In genomic region chr5:74617203-74617602, GRCh38 we compare ENCODE assay signal across 29 cellular contexts.
"Had no signal": no experiment of that assay in that cellular context is flagged by ENCODE, and none has a peak within 500 bp of the region (broad histone marks: within the 10 kb centered on the region; RNA-seq: fewer than 3 reads in every experiment).

No MANE protein-coding gene starts in this region.

- H3K4me3 Mint-ChIP-seq: activated CD4-positive, alpha-beta memory T cell treated with anti-CD3 and anti-CD28 coated beads for 36 hours; activated CD4-positive, alpha-beta T cell treated with anti-CD3 and anti-CD28 coated beads, Interleukin-2, amount 10 ng/mL, durations not matched to agents 7 days and 5 days; activated naive CD4-positive, alpha-beta T cell treated with anti-CD3 and anti-CD28 coated beads for 36 hours; activated naive CD8-positive, alpha-beta T cell; activated T-helper 17 cell treated with anti-CD3 and anti-CD28 coated beads, Interleukin-2, amount 50 U/mL, for 72 hours; T-helper 1 cell treated with Interleukin-12 subunit alpha and Interleukin-12 subunit beta and Interleukin-4 antibody, amounts not matched to agents 30 μg/mL and 1 μg/mL, for 36 hours; WTC11 had no signal

- H3K27ac Mint-ChIP-seq: activated CD4-positive, alpha-beta memory T cell treated with anti-CD3 and anti-CD28 coated beads for 36 hours; activated CD4-positive, alpha-beta T cell treated with anti-CD3 and anti-CD28 coated beads, Interleukin-2, amount 10 ng/mL, durations not matched to agents 7 days and 5 days; activated naive CD4-positive, alpha-beta T cell treated with anti-CD3 and anti-CD28 coated beads for 36 hours; activated naive CD8-positive, alpha-beta T cell; activated T-helper 17 cell treated with anti-CD3 and anti-CD28 coated beads, Interleukin-2, amount 50 U/mL, for 72 hours; T-helper 1 cell treated with Interleukin-12 subunit alpha and Interleukin-12 subunit beta and Interleukin-4 antibody, amounts not matched to agents 30 μg/mL and 1 μg/mL, for 36 hours; WTC11 had no signal

- H3K4me3 ChIP-seq: cardiac muscle cell, K562, SJCRH30 had no signal

- ATAC-seq: activated T-helper 17 cell treated with anti-CD3 and anti-CD28 coated beads, Interleukin-2, amount 50 U/mL, for 72 hours; Panc1 had no signal

- H3K27ac ChIP-seq: brain microvascular endothelial cell, cardiac muscle cell, RWPE1, SJCRH30 had no signal

- H3K4me1 Mint-ChIP-seq: activated CD4-positive, alpha-beta T cell treated with anti-CD3 and anti-CD28 coated beads, Interleukin-2, amount 10 ng/mL, durations not matched to agents 7 days and 5 days had no signal

- H3K9me3 Mint-ChIP-seq: activated CD4-positive, alpha-beta memory T cell treated with anti-CD3 and anti-CD28 coated beads for 36 hours; activated CD4-positive, alpha-beta T cell treated with anti-CD3 and anti-CD28 coated beads, Interleukin-2, amount 10 ng/mL, durations not matched to agents 7 days and 5 days; activated naive CD4-positive, alpha-beta T cell treated with anti-CD3 and anti-CD28 coated beads for 36 hours; activated T-helper 17 cell treated with anti-CD3 and anti-CD28 coated beads, Interleukin-2, amount 50 U/mL, for 72 hours; T-helper 1 cell treated with Interleukin-12 subunit alpha and Interleukin-12 subunit beta and Interleukin-4 antibody, amounts not matched to agents 30 μg/mL and 1 μg/mL, for 36 hours; WTC11 had no signal

- H3K4me1 ChIP-seq: SJCRH30 had no signal

- H3K4me2 ChIP-seq: SK-N-SH had no signal

- H3K9ac ChIP-seq: SK-N-SH had no signal

- H3K36me3 ChIP-seq: brain microvascular endothelial cell, cardiac muscle cell, SJCRH30 had no signal

- H3K9me3 ChIP-seq: SJCRH30, SK-N-SH had no signal

- H3K36me3 Mint-ChIP-seq: activated CD4-positive, alpha-beta memory T cell treated with anti-CD3 and anti-CD28 coated beads for 36 hours; activated naive CD8-positive, alpha-beta T cell; WTC11 had no signal

- H3K27me3 ChIP-seq: brain microvascular endothelial cell, cardiac muscle cell, SJCRH30 had no signal

- DNase-seq: activated CD4-positive, alpha-beta memory T cell treated with anti-CD3 and anti-CD28 coated beads for 36 hours; activated CD4-positive, alpha-beta T cell treated with anti-CD3 and anti-CD28 coated beads, Interleukin-2, amount 10 ng/mL, durations not matched to agents 7 days and 5 days; activated CD8-positive, alpha-beta memory T cell treated with anti-CD3 and anti-CD28 coated beads for 24 hours; activated gamma-delta T cell; activated naive CD4-positive, alpha-beta T cell treated with anti-CD3 and anti-CD28 coated beads for 36 hours; activated T-cell treated with anti-CD3 and anti-CD28 coated beads, Interleukin-2, amount 50 U/mL, for 48 hours; brain microvascular endothelial cell; Karpas-422; MM.1S; NCI-H1105; NCI-H1436; NCI-H1694 treated with DMSO at 0.1 percent for 48 hours; NCI-H2029 treated with DMSO at 0.1 percent for 48 hours; NCI-H2171; NCI-H345; NCI-H510A; NCI-H526 treated with DMSO at 0.1 percent for 48 hours; Right ventricle myocardium superior; SJCRH30; SK-N-SH; SW 1271 had no signal
